In the genomic region with DNA sequence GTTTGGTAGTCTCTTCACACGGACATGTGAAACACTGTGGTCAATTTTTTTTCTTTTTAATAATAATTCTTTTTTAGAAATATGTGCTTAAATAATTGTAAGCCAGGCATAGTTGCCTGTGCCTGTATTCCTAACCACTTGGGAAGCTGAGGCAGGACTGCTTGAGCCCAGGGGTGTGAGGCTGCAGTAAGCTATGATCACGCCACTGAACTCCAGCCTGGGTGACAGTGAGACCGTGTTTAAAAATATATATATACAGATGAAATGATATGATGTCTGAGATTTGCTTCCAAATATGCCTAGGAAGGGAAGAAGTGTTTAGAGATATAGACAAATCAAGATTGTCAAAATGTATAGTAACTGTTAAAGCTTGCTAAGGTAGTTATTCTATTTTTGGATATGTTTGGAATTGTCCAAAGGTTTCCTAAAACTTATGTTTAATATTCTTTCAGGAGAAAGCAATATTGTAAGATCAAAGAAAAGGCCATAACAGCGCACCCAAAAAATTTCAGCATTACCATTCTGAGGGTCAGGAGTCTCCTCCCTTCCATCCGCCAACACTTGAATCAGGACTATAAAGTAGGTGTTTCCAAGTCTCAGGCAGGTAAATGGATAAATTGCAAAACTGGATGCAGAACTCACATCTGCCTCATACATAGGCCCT, we compare ENCODE assay signal across 8 cellular contexts. TPM values are rescaled to one million over a fixed set of nuclear protein-coding genes. Genes with fewer than 3 reads are reported as not detected.
DNase-seq lines count a peak whose midpoint lies in the region; ATAC-seq lines count a peak whose summit lies in the region.

No MANE protein-coding gene starts in this region.

- H3K4me3 Mint-ChIP-seq in activated CD4-positive, alpha-beta T cell treated with anti-CD3 and anti-CD28 coated beads, Interleukin-2, amount 10 ng/mL, durations not matched to agents 24 days and 14 days = peak overlapping the region; percentile 98
- peak overlapping the region; percentile 97 to 100 (median 98) for H3K4me3 Mint-ChIP-seq in immature natural killer cell

- H3K27ac Mint-ChIP-seq in activated CD4-positive, alpha-beta T cell treated with anti-CD3 and anti-CD28 coated beads, Interleukin-2, amount 10 ng/mL, durations not matched to agents 24 days and 14 days = peak overlapping the region; percentile 99
- peak overlapping the region; percentile 99 to 100 for H3K27ac Mint-ChIP-seq in activated naive CD4-positive, alpha-beta T cell treated with anti-CD3 and anti-CD28 coated beads, Interleukin-2, amount 50 U/mL, for 72 hours
- peak overlapping the region; percentile 97 to 100 (median 99) for H3K27ac Mint-ChIP-seq in immature natural killer cell

- intact Hi-C loops in activated CD4-positive, alpha-beta T cell treated with anti-CD3 and anti-CD28 coated beads, Interleukin-2, amount 10 ng/mL, durations not matched to agents 24 days and 14 days (cut with micrococcal nuclease) = loop anchor here (1.0 to 5.0 kb wide), 9 partner anchors 12 to 600 kb away; partner anchors contain the start of genes EIF2A, ERICH6, GPR171 and SERP1

- no peaks in the 10 kb centered on the region for H3K27me3 Mint-ChIP-seq in activated CD4-positive, alpha-beta T cell treated with anti-CD3 and anti-CD28 coated beads, Interleukin-2, amount 10 ng/mL, durations not matched to agents 24 days and 14 days
- H3K27me3 Mint-ChIP-seq in immature natural killer cell (ENCODE audit: low read depth in 3 of 3) = peaks cover 14 to 18% (median 18%) of the 10 kb centered on the region in 3 donors

- peaks cover 35% of the 10 kb centered on the region for H3K36me3 Mint-ChIP-seq in activated CD4-positive, alpha-beta T cell treated with anti-CD3 and anti-CD28 coated beads, Interleukin-2, amount 10 ng/mL, durations not matched to agents 24 days and 14 days (ENCODE audit: low read depth)
- H3K36me3 Mint-ChIP-seq in activated naive CD4-positive, alpha-beta T cell treated with anti-CD3 and anti-CD28 coated beads, Interleukin-2, amount 50 U/mL, for 72 hours = peaks cover 42 to 44% of the 10 kb centered on the region in 2 donors
- H3K36me3 Mint-ChIP-seq in immature natural killer cell = peaks cover 0 to 14% (median 5%) of the 10 kb centered on the region in 3 donors

- peak overlapping the region; percentile 74 for H3K27ac ChIP-seq in temporal lobe (ENCODE audit: low read depth, low read length)

- H3K4me1 Mint-ChIP-seq in activated CD4-positive, alpha-beta T cell treated with anti-CD3 and anti-CD28 coated beads, Interleukin-2, amount 10 ng/mL, durations not matched to agents 24 days and 14 days = peaks cover 45% of the 10 kb centered on the region
- peaks cover 52 to 72% of the 10 kb centered on the region in 2 donors for H3K4me1 Mint-ChIP-seq in immature natural killer cell

- DNase-seq in activated CD4-positive, alpha-beta T cell treated with anti-CD3 and anti-CD28 coated beads, Interleukin-2, amount 10 ng/mL, durations not matched to agents 24 days and 14 days = no peak
- DNase-seq in activated CD4-positive, alpha-beta T cell treated with anti-CD3 and anti-CD28 coated beads, Interleukin-2, amount 50 U/mL, for 1 hour = no peak
- no peak for DNase-seq in activated naive CD4-positive, alpha-beta T cell treated with anti-CD3 and anti-CD28 coated beads, Interleukin-2, amount 50 U/mL, for 72 hours (ENCODE audit: low spot score in 2 of 2)
- DNase-seq in immature natural killer cell = no peak
- DNase-seq in islet precursor cell = no peak
- no peak for DNase-seq in inferior parietal cortex (ENCODE audit: extremely low spot score)

- peak; percentile 19 for ATAC-seq in HG03097 (IDR thresholded peaks at IDR 0.05; ENCODE audit: low FRiP score, unreplicated experiment)
- no peak for ATAC-seq in activated naive CD4-positive, alpha-beta T cell treated with anti-CD3 and anti-CD28 coated beads, Interleukin-2, amount 50 U/mL, for 72 hours

- H3K9me3 Mint-ChIP-seq in activated CD4-positive, alpha-beta T cell treated with anti-CD3 and anti-CD28 coated beads, Interleukin-2, amount 10 ng/mL, durations not matched to agents 24 days and 14 days = no peaks in the 10 kb centered on the region
- H3K9me3 Mint-ChIP-seq in activated naive CD4-positive, alpha-beta T cell treated with anti-CD3 and anti-CD28 coated beads, Interleukin-2, amount 50 U/mL, for 72 hours = no peaks in the 10 kb centered on the region
- no peaks in the 10 kb centered on the region for H3K9me3 Mint-ChIP-seq in immature natural killer cell

RNA-seq across cellular contexts. Expression of gene SELENOT, which starts 0.6 kb away (rescaled TPM):
- 127 and 135 TPM in 2 replicates for total RNA-seq in activated CD4-positive, alpha-beta T cell treated with anti-CD3 and anti-CD28 coated beads, Interleukin-2, amount 10 ng/mL, durations not matched to agents 24 days and 14 days
- total RNA-seq in activated naive CD4-positive, alpha-beta T cell treated with anti-CD3 and anti-CD28 coated beads, Interleukin-2, amount 50 U/mL, for 72 hours = 10 to 100 TPM; 84.6 to 87.9 TPM
- 100 to 1,000 TPM; 421 to 768 (median 558) TPM for polyA plus RNA-seq in immature natural killer cell
- total RNA-seq in temporal lobe = 50.6 TPM

RNA-seq across cellular contexts. Expression of gene EIF2A, which starts 56.0 kb away (rescaled TPM):
- total RNA-seq in activated CD4-positive, alpha-beta T cell treated with anti-CD3 and anti-CD28 coated beads, Interleukin-2, amount 10 ng/mL, durations not matched to agents 24 days and 14 days = 125 and 133 TPM in 2 replicates
- total RNA-seq in activated naive CD4-positive, alpha-beta T cell treated with anti-CD3 and anti-CD28 coated beads, Interleukin-2, amount 50 U/mL, for 72 hours = 100 to 1,000 TPM; 137 to 158 TPM
- 10 to 100 TPM; 31.3 to 39.4 (median 35.8) TPM for polyA plus RNA-seq in immature natural killer cell
- total RNA-seq in temporal lobe = 186 TPM

RNA-seq across cellular contexts. Expression of gene SERP1, which starts 56.3 kb away (rescaled TPM):
- 88.8 and 103 TPM in 2 replicates for total RNA-seq in activated CD4-positive, alpha-beta T cell treated with anti-CD3 and anti-CD28 coated beads, Interleukin-2, amount 10 ng/mL, durations not matched to agents 24 days and 14 days
- total RNA-seq in activated naive CD4-positive, alpha-beta T cell treated with anti-CD3 and anti-CD28 coated beads, Interleukin-2, amount 50 U/mL, for 72 hours = 100 to 1,000 TPM in 1 of 2 donors, 10 to 100 TPM in 1; 65.9 to 104 TPM
- polyA plus RNA-seq in immature natural killer cell = 100 to 1,000 TPM; 142 to 187 (median 165) TPM
- total RNA-seq in temporal lobe = 54.8 TPM
